Comparison of ENCODE assay signal across 8 cellular contexts in the genomic region with DNA sequence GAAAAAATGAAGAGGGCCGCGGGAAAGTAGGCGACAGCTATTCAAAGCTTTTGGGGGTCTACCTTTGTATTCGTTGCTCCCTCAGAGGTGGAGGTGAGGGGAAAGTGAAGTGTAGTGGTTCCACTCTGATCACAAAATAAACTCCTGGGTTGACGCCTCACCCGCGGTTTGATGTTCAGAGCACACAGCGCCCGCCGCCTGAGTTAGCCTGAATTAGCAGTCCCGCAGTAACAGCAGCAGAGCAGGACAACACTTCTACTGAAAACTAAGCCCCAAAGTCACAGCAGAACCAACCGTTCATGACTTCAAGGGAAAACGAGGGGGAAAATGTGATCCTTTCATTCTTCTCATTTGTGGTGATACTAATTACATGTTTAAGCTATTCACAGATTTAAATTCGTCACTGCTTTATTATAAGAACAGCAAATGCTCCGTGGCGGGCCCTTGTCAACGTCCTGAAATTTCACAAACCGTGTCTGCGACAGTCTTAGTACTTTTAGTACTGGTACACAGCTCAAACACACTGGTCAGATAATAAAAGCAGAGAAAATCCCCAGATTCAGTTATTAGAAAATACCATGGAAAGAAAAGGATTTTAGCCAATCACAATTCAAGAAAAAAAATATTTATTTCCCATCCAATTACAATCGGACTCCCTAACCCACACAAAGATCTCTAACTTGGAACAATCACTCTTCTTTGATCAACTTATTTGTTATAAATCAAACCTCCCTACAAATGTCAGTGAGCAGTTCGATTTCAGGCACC. TPM values are rescaled to one million over a fixed set of nuclear protein-coding genes. Genes with fewer than 3 reads are reported as not detected.
A peak's percentile ranks its signal among the peaks of the same experiment; 100 is the strongest.
DNase-seq lines count a peak whose midpoint lies in the region; ATAC-seq and TF ChIP-seq lines count a peak whose summit lies in the region.

No MANE protein-coding gene starts in this region.

- CTCF ChIA-PET in activated B cell treated with CpG ODN at 0.5 μM for 24 hours (lab: Charles Lee): interaction anchor here (0.9 to 2.5 kb wide), 4 partner anchors 13 to 300 kb away, joined by 3 to 8 read pairs (median 4); no protein-coding TSS in a partner anchor

- H3K9me3 Mint-ChIP-seq in activated B cell treated with CpG ODN at 0.5 μM for 24 hours: no peaks in the 10 kb centered on the region

- H3K27me3 ChIP-seq in endocrine pancreas (ENCODE audit: control insufficient read depth, insufficient read depth, low read length): no peaks in the 10 kb centered on the region

- POLR2A ChIA-PET in activated B cell treated with CpG ODN at 0.5 μM for 24 hours (lab: Charles Lee): interaction anchor here (0.6 to 3.3 kb wide), 6 partner anchors 14 to 245 kb away, joined by 3 to 15 read pairs (median 4); no protein-coding TSS in a partner anchor

- H3K27me3 Mint-ChIP-seq in activated B cell treated with CpG ODN at 0.5 μM for 24 hours: no peaks in the 10 kb centered on the region

- H3K4me1 Mint-ChIP-seq in activated B cell treated with CpG ODN at 0.5 μM for 24 hours: peaks cover 20% of the 10 kb centered on the region

- H3K36me3 ChIP-seq in endocrine pancreas (ENCODE audit: control insufficient read depth, insufficient read depth, low read length): no peaks in the 10 kb centered on the region

- H3K36me3 Mint-ChIP-seq in activated B cell treated with CpG ODN at 0.5 μM for 24 hours (ENCODE audit: low read depth): peaks cover 8% of the 10 kb centered on the region

- H3K27ac Mint-ChIP-seq in activated B cell treated with CpG ODN at 0.5 μM for 24 hours: peak overlapping the region; percentile 92

- peak overlapping the region; percentile 74 for H3K4me3 ChIP-seq in endocrine pancreas (ENCODE audit: control insufficient read depth, insufficient read depth, low read length)

- H3K4me3 Mint-ChIP-seq in activated B cell treated with CpG ODN at 0.5 μM for 24 hours: peak overlapping the region; percentile 97

- peaks cover 2% of the 10 kb centered on the region for H3K9me3 ChIP-seq in endocrine pancreas (ENCODE audit: control insufficient read depth, low read length)

- ATAC-seq in HG02623 (IDR thresholded peaks at IDR 0.05; ENCODE audit: unreplicated experiment): peak; percentile 23
- peak; percentile 26 for ATAC-seq in activated B cell treated with CpG ODN at 0.5 μM for 24 hours (ENCODE audit: low read depth)

- intact Hi-C loops in activated B cell treated with CpG ODN at 0.5 μM for 24 hours (cut with micrococcal nuclease): loop anchor here (1.0 to 5.0 kb wide), 5 partner anchors 9 to 141 kb away; a partner anchor contains a TSS

- peaks cover 10% of the 10 kb centered on the region for H3K4me1 ChIP-seq in endocrine pancreas (ENCODE audit: control insufficient read depth, insufficient read depth, low read length)

- H3K9ac ChIP-seq in endocrine pancreas (ENCODE audit: control insufficient read depth, insufficient read depth, low read length): peak overlapping the region; percentile 55

- no peak for TF ChIP-seq CTCF in activated B cell treated with CpG ODN at 0.5 μM for 24 hours (IDR thresholded peaks at IDR 0.05)

- DNase-seq in NCI-H82 (lab: John Stamatoyannopoulos, UW): peak; percentile 65
- DNase-seq in NCI-H82 treated with DMSO at 0.1 percent for 48 hours (lab: John Stamatoyannopoulos, UW; ENCODE audit: unreplicated experiment): no peak
- peak; percentile 5 for DNase-seq in NCI-H1048 (lab: John Stamatoyannopoulos, UW)
- no peak for DNase-seq in activated B cell treated with CpG ODN at 0.5 μM for 24 hours
- peak; percentile 74 for DNase-seq in medulla oblongata (ENCODE audit: extremely low spot score)
- peak; percentile 47 for DNase-seq in stimulated activated CD8-positive, alpha-beta memory T cell treated with anti-CD3 and anti-CD28 coated beads, Interleukin-4, amount 100 ng/mL, for 48 hours

RNA-seq across cellular contexts. Expression of a gene that starts 0.6 kb away (rescaled TPM):
- total RNA-seq in activated B cell treated with CpG ODN at 0.5 μM for 24 hours: 167 and 176 TPM in 2 replicates

RNA-seq across cellular contexts. Expression of a gene that starts 54.8 kb away (rescaled TPM):
- total RNA-seq in activated B cell treated with CpG ODN at 0.5 μM for 24 hours: 7.0 and 9.7 TPM in 2 replicates

Comparison
In these comparisons a context has a peak if more than half of its experiments do, and no peak if none do; other contexts are left out.
1. DNase-seq: peak in NCI-H82 (single experiment), NCI-H1048 (single experiment), medulla oblongata (single experiment) and stimulated activated CD8-positive, alpha-beta memory T cell treated with anti-CD3 and anti-CD28 coated beads, Interleukin-4, amount 100 ng/mL, for 48 hours (single experiment); none in NCI-H82 treated with DMSO at 0.1 percent for 48 hours (single experiment) and activated B cell treated with CpG ODN at 0.5 μM for 24 hours (single experiment).